8 cellular contexts compared by ENCODE assay signal in the genomic region with DNA sequence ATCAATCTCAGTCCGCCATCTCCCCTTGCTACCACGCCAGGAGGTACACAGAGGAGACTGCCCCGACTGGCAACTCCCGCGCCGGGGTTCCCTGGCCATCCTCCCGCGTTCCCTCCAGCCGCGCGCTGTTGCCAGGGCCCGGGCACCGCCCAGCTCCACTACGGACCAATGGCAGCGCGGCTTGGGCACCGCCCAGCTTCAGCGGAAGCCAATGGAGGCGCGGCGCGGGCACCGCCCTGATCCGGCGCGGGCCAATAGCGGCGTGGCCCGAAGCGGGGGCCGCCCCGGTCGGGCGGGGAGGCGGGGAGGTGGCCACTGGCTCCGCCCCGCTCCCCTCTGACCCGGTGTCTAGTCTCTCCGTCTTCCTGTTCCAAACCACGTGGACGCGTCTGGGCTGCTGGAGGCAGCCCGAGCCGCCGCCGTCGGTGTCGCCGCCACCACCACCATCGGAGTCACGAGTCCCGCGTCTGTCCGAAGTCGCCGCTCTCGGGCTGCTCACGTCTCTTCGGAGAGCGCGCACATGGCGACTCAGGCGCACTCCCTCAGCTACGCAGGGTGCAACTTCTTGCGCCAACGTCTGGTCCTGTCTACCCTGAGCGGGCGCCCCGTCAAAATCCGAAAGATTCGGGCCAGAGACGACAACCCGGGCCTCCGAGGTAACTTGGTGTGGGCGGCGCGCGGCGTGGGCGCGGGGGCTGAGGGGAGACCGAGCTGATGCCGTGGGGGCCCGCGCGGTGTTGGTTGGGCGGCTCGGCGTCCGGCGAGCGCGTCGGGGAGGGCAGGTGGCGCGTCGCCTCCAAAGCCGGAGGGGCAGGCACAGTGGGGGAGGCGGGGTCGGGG. TPM values are rescaled to one million over a fixed set of nuclear protein-coding genes. Genes with fewer than 3 reads are reported as not detected.
DNase-seq lines count a peak whose midpoint lies in the region; ATAC-seq, FAIRE-seq and TF ChIP-seq lines count a peak whose summit lies in the region.

TSS of gene RCL1 (plus strand) at position 373 of the 840 bp plus-strand sequence. CDS start at position 521, 148 bp downstream.

- dilution Hi-C loops in endothelial cell of umbilical vein (cut with MboI; ENCODE audit: extremely low pct_ligation_motif_present, low sequenced_read_pairs), result no loop called here

- H3K9me3 ChIP-seq in HUES64 (ENCODE audit: insufficient read depth, low read depth, low read length), result no peaks in the 10 kb centered on the region
- no peaks in the 10 kb centered on the region for H3K9me3 ChIP-seq in OCI-LY1 (ENCODE audit: low read length)
- no peaks in the 10 kb centered on the region for H3K9me3 ChIP-seq in endothelial cell of umbilical vein (replicated peaks; ENCODE audit: control insufficient read depth, insufficient read depth, low read length)

- under 1% methylated on average over 100 of the region's 100 CpGs for WGBS in HUES64

- H3K4me1 ChIP-seq in HUES64 (ENCODE audit: insufficient read depth, low read length), result peaks cover 10% of the 10 kb centered on the region
- H3K4me1 ChIP-seq in OCI-LY1 (ENCODE audit: insufficient read depth, low read length, severe bottlenecking), result peaks cover 29% of the 10 kb centered on the region
- peaks cover 19% of the 10 kb centered on the region for H3K4me1 ChIP-seq in endothelial cell of umbilical vein (ENCODE audit: control insufficient read depth, extremely low read depth, insufficient read depth, low read length)

- H2AFZ ChIP-seq in OCI-LY1 (ENCODE audit: low read length) (peak within 1 kb of the TSS; percentile 68), endothelial cell of umbilical vein (ENCODE audit: low read depth, low read length) (peak within 1 kb of the TSS; percentile 99)

- H3K9me3 Mint-ChIP-seq in Calu3 (ENCODE audit: low read depth, unreplicated experiment), result no peaks in the 10 kb centered on the region

- POLR2A ChIA-PET in endothelial cell of umbilical vein (lab: Charles Lee), result interaction anchor here (0.6 to 1.5 kb wide), 3 partner anchors 40 to 835 kb away, joined by 3 read pairs; partner anchors contain the start of gene JAK2

- no peaks in the 10 kb centered on the region for H3K9me2 ChIP-seq in OCI-LY1 (ENCODE audit: low read depth, low read length)

- H3K9ac ChIP-seq in HUES64 (ENCODE audit: low read depth, low read length), result peak within 1 kb of the TSS; percentile 86
- H3K9ac ChIP-seq in OCI-LY1 (ENCODE audit: low read length), result peak within 1 kb of the TSS; percentile 78
- H3K9ac ChIP-seq in endothelial cell of umbilical vein (replicated peaks; ENCODE audit: extremely low read depth, insufficient read depth, low read length), result peak within 1 kb of the TSS; percentile 81

- peak; percentile 92 for ATAC-seq in GM21447 (IDR thresholded peaks at IDR 0.05; ENCODE audit: unreplicated experiment)

- TF ChIP-seq POLR2A in endothelial cell of umbilical vein (IDR thresholded peaks at IDR 0.05; ENCODE audit: low read depth, low read length), result peak; percentile 60

- no TSS peak for BruUV-seq in Calu3 (replicated peaks; lab: Mats Ljungman, UMichigan)
- TSS peak; percentile 17 for BruUV-seq in endothelial cell of umbilical vein (replicated peaks; lab: Mats Ljungman, UMichigan)

- H3K27ac ChIP-seq in HUES64 (ENCODE audit: low read depth, low read length), result peak within 1 kb of the TSS; percentile 84
- H3K27ac ChIP-seq in OCI-LY1 (ENCODE audit: low read depth, low read length, poor library complexity, severe bottlenecking), result peak within 1 kb of the TSS; percentile 63
- H3K27ac ChIP-seq in endothelial cell of umbilical vein (ENCODE audit: insufficient read depth, low read depth, low read length), result peak within 1 kb of the TSS; percentile 75

- CTCF ChIA-PET in Calu3 (lab: Charles Lee) (no interaction called here), endothelial cell of umbilical vein (lab: Charles Lee) (interaction anchor here (0.5 to 3.5 kb wide), 16 partner anchors 16 to 808 kb away, joined by 3 to 24 read pairs (median 4); partner anchors contain the start of genes CD274 and JAK2)

- peaks cover 22% of the 10 kb centered on the region for H3K4me1 Mint-ChIP-seq in Calu3 (ENCODE audit: low read depth, unreplicated experiment)

- peak; percentile 96 for DNase-seq in Calu3
- peak; percentile 98 for DNase-seq in activated CD8-positive, alpha-beta memory T cell treated with anti-CD3 and anti-CD28 coated beads, Interleukin-2, amount 50 U/mL, for 48 hours
- DNase-seq in endothelial cell of umbilical vein (ENCODE audit: low read depth, low spot score), result peak; percentile 98
- peak; percentile 99 for DNase-seq in midbrain (lab: John Stamatoyannopoulos, UW)
- peak; percentile 89 to 92 for DNase-seq in stimulated activated CD8-positive, alpha-beta memory T cell treated with anti-CD3 and anti-CD28 coated beads, Interleukin-2, amount 100 ng/mL, for 1 hour (ENCODE audit: low read depth in 2 of 2)

- FAIRE-seq in endothelial cell of umbilical vein (lab: Jason Lieb, UNC), result peak; percentile 97

- H3F3A ChIP-seq in OCI-LY1 (ENCODE audit: insufficient read depth, low read length), result no peaks in the 10 kb centered on the region

- TF ChIP-seq CTCF in Calu3 (IDR thresholded peaks at IDR 0.05; ENCODE audit: unreplicated experiment), result no peak
- no peak for TF ChIP-seq CTCF in OCI-LY1 (IDR thresholded peaks at IDR 0.05; ENCODE audit: low read length)
- TF ChIP-seq CTCF in endothelial cell of umbilical vein (IDR thresholded peaks at IDR 0.05; ENCODE audit: extremely low read depth in 1 of 2, insufficient read depth in 1 of 2, low read depth in 1 of 2, low read length in 2 of 2), result no peak

- peaks cover 26% of the 10 kb centered on the region for H3K36me3 Mint-ChIP-seq in Calu3 (ENCODE audit: insufficient read depth, unreplicated experiment)

- H3K4me3 ChIP-seq in HUES64 (ENCODE audit: low read length), result peak within 1 kb of the TSS; percentile 81
- H3K4me3 ChIP-seq in OCI-LY1 (ENCODE audit: low read depth, low read length, poor library complexity, severe bottlenecking), result peak within 1 kb of the TSS; percentile 79
- H3K4me3 ChIP-seq in endothelial cell of umbilical vein (replicated peaks in 1 of 3; ENCODE audit: insufficient read depth in 1 of 3, low read depth in 1 of 3, low read length in 3 of 3), result peak within 1 kb of the TSS; percentile 92 to 94 (median 94)

- H3K36me3 ChIP-seq in HUES64 (ENCODE audit: insufficient read depth, low read length), result no peaks in the 10 kb centered on the region
- peaks cover 6% of the 10 kb centered on the region; the same call in 1 of the 2 replicates for H3K36me3 ChIP-seq in OCI-LY1 (ENCODE audit: insufficient read depth, low read length)
- H3K36me3 ChIP-seq in endothelial cell of umbilical vein (ENCODE audit: control insufficient read depth in 2 of 2, extremely low read depth in 1 of 2, insufficient read depth in 2 of 2, low read length in 2 of 2), result no peaks in the 10 kb centered on the region

- peak within 1 kb of the TSS; percentile 94 for H3K4me2 ChIP-seq in OCI-LY1 (ENCODE audit: low read length)
- H3K4me2 ChIP-seq in endothelial cell of umbilical vein (ENCODE audit: insufficient read depth, low read length), result peak within 1 kb of the TSS; percentile 96

- H3K9me1 ChIP-seq in endothelial cell of umbilical vein (replicated peaks; ENCODE audit: control insufficient read depth, extremely low read depth, insufficient read depth, low read length), result no peaks in the 10 kb centered on the region

- peaks cover 45% of the 10 kb centered on the region for H3K79me2 ChIP-seq in OCI-LY1 (ENCODE audit: insufficient read depth, low read length)
- H3K79me2 ChIP-seq in endothelial cell of umbilical vein (ENCODE audit: control insufficient read depth, insufficient read depth, low read length), result peaks cover 48% of the 10 kb centered on the region

- no peaks in the 10 kb centered on the region for H3K27me3 Mint-ChIP-seq in Calu3 (ENCODE audit: unreplicated experiment)

- peak within 1 kb of the TSS; percentile 83 for H3K4me3 Mint-ChIP-seq in Calu3 (ENCODE audit: low read depth, unreplicated experiment)

- intact Hi-C loops in Calu3 (cut with micrococcal nuclease; ENCODE audit: unreplicated experiment) (no loop called here), endothelial cell of umbilical vein (cut with micrococcal nuclease) (loop anchor here (1.0 to 2.0 kb wide), 3 partner anchors 30 to 193 kb away; partner anchors contain the start of gene JAK2)

- peak within 1 kb of the TSS; percentile 43 for H3K27ac Mint-ChIP-seq in Calu3 (ENCODE audit: unreplicated experiment)

- H3K27me3 ChIP-seq in HUES64 (ENCODE audit: insufficient read depth, low read length) (no peaks in the 10 kb centered on the region), OCI-LY1 (ENCODE audit: insufficient read depth, low read length) (no peaks in the 10 kb centered on the region), endothelial cell of umbilical vein (ENCODE audit: control insufficient read depth in 2 of 2, insufficient read depth in 2 of 2, low read length in 2 of 2) (peaks cover 0 to 3% of the 10 kb centered on the region in 2 experiments)

- H4K20me1 ChIP-seq in OCI-LY1 (ENCODE audit: insufficient read depth, low read length) (no peaks in the 10 kb centered on the region), endothelial cell of umbilical vein (replicated peaks; ENCODE audit: control insufficient read depth, extremely low read depth, insufficient read depth, low read length) (no peaks in the 10 kb centered on the region)

TF ChIP-seq in endothelial cell of umbilical vein, 7 proteins besides CTCF, POLR2A, EP300 and RAD21:
- TF ChIP-seq MAX (IDR thresholded peaks at IDR 0.05; ENCODE audit: insufficient read depth, insufficient read length) (peak; percentile 85), JUN (IDR thresholded peaks at IDR 0.05; ENCODE audit: borderline replicate concordance, insufficient read depth, insufficient read length, low read depth) (no peak), FOS (IDR thresholded peaks at IDR 0.05; ENCODE audit: borderline replicate concordance, insufficient read depth, low read length) (no peak), POLR2AphosphoS5 (IDR thresholded peaks at IDR 0.05; ENCODE audit: insufficient read depth, low read depth, low read length) (peak; percentile 50), MYC (IDR thresholded peaks at IDR 0.05; ENCODE audit: low read depth, low read length) (peak; percentile 49), EZH2 (IDR thresholded peaks at IDR 0.05; ENCODE audit: borderline replicate concordance, low read depth, low read length, severe bottlenecking) (peak; percentile 7)

RNA-seq across cellular contexts. Expression of gene RCL1, which starts in this region (rescaled TPM):
- 20.7 and 21.3 TPM in 2 replicates for total RNA-seq in Calu3 (2022)
- polyA plus RNA-seq in HUES64 (2013, experiment 1 of 2), result 20.6 TPM
- polyA plus RNA-seq in HUES64 (2013, experiment 2 of 2), result 18.8 TPM
- total RNA-seq in endothelial cell of umbilical vein, result 12.1 and 13.2 TPM in 2 replicates
- polyA plus RNA-seq in endothelial cell of umbilical vein, result 9.0 and 12.9 TPM in 2 replicates
- 13.3 and 15.1 TPM in 2 replicates for polyA plus RNA-seq in endothelial cell of umbilical vein (2011; cell fraction: cytosol; rRNA removed)
- polyA plus RNA-seq in endothelial cell of umbilical vein (2011; cell fraction: nucleus; rRNA removed), result 12.4 and 16.0 TPM in 2 replicates
- polyA plus RNA-seq in endothelial cell of umbilical vein (2012), result 12.5 and 19.1 TPM in 2 replicates
- polyA minus RNA-seq in endothelial cell of umbilical vein, result 12.8 and 15.1 TPM in 2 replicates
- 11.8 TPM for polyA minus RNA-seq in endothelial cell of umbilical vein (2011; cell fraction: cytosol; rRNA and poly(A)+ RNA removed)
- 17.2 and 19.3 TPM in 2 replicates for polyA minus RNA-seq in endothelial cell of umbilical vein (2011; cell fraction: nucleus; rRNA and poly(A)+ RNA removed)

Comparison
In these comparisons a context has a peak if more than half of its experiments do, and no peak if none do; other contexts are left out.
1. Peak in every context shown above with its lines: DNase-seq, ATAC-seq, H3K4me3 ChIP-seq and H3K27ac ChIP-seq.